In the genomic region with DNA sequence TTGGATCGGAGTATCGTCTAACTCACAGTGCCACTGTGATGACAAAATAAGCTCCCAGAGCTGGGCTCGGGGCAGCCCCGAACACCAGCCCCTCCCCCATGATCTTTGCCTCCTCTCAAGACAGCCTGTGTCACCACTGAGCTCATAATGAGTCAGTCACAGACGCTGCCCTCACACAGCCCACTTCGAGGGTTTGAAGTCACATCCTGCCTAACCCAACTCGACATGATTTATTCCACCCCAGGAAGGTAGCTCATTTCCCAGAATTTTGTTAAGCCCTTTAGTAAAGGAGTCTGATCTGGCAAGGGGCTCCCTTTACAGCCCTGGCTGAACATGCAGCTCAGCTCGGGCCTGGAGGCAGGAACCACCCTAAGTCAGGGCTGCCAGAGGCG, we compare ENCODE assay signal across 1 cellular context.
A peak's percentile ranks its signal among the peaks of the same experiment; 100 is the strongest.
TF ChIP-seq lines count a peak whose summit lies in the region.

No MANE protein-coding gene starts in this region.

TF ChIP-seq in GM12878, 131 proteins besides CTCF, POLR2A, EP300 and RAD21 (continued from another document and continues in another):
- TF ChIP-seq, protein P1, sequence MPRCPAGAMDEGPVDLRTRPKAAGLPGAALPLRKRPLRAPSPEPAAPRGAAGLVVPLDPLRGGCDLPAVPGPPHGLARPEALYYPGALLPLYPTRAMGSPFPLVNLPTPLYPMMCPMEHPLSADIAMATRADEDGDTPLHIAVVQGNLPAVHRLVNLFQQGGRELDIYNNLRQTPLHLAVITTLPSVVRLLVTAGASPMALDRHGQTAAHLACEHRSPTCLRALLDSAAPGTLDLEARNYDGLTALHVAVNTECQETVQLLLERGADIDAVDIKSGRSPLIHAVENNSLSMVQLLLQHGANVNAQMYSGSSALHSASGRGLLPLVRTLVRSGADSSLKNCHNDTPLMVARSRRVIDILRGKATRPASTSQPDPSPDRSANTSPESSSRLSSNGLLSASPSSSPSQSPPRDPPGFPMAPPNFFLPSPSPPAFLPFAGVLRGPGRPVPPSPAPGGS (IDR thresholded peaks at IDR 0.05; ENCODE audit: borderline replicate concordance, insufficient read depth, low read depth, low read length, poor library complexity, severe bottlenecking) = peak; percentile 57
- TF ChIP-seq IKZF1 (conservative IDR thresholded peaks at IDR 0.05) = peak; percentile 39; the same call in 1 of the 2 replicates
- no peak for TF ChIP-seq GATAD2B (conservative IDR thresholded peaks at IDR 0.05; ENCODE audit: low read depth)
- TF ChIP-seq, protein P2, sequence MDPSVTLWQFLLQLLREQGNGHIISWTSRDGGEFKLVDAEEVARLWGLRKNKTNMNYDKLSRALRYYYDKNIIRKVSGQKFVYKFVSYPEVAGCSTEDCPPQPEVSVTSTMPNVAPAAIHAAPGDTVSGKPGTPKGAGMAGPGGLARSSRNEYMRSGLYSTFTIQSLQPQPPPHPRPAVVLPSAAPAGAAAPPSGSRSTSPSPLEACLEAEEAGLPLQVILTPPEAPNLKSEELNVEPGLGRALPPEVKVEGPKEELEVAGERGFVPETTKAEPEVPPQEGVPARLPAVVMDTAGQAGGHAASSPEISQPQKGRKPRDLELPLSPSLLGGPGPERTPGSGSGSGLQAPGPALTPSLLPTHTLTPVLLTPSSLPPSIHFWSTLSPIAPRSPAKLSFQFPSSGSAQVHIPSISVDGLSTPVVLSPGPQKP (IDR thresholded peaks at IDR 0.05; ENCODE audit: low read depth, low read length) = no peak
- TF ChIP-seq, protein P3, sequence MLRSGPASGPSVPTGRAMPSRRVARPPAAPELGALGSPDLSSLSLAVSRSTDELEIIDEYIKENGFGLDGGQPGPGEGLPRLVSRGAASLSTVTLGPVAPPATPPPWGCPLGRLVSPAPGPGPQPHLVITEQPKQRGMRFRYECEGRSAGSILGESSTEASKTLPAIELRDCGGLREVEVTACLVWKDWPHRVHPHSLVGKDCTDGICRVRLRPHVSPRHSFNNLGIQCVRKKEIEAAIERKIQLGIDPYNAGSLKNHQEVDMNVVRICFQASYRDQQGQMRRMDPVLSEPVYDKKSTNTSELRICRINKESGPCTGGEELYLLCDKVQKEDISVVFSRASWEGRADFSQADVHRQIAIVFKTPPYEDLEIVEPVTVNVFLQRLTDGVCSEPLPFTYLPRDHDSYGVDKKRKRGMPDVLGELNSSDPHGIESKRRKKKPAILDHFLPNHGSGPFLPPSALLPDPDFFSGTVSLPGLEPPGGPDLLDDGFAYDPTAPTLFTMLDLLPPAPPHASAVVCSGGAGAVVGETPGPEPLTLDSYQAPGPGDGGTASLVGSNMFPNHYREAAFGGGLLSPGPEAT (IDR thresholded peaks at IDR 0.05; ENCODE audit: low read depth) = no peak
- TF ChIP-seq, protein P4, sequence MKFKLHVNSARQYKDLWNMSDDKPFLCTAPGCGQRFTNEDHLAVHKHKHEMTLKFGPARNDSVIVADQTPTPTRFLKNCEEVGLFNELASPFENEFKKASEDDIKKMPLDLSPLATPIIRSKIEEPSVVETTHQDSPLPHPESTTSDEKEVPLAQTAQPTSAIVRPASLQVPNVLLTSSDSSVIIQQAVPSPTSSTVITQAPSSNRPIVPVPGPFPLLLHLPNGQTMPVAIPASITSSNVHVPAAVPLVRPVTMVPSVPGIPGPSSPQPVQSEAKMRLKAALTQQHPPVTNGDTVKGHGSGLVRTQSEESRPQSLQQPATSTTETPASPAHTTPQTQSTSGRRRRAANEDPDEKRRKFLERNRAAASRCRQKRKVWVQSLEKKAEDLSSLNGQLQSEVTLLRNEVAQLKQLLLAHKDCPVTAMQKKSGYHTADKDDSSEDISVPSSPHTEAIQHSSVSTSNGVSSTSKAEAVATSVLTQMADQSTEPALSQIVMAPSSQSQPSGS (IDR thresholded peaks at IDR 0.05; ENCODE audit: low read length) = peak; percentile 80
- TF ChIP-seq SMAD1 (IDR thresholded peaks at IDR 0.05; ENCODE audit: low read depth, partially characterized antibody) = no peak
- TF ChIP-seq, protein P5, sequence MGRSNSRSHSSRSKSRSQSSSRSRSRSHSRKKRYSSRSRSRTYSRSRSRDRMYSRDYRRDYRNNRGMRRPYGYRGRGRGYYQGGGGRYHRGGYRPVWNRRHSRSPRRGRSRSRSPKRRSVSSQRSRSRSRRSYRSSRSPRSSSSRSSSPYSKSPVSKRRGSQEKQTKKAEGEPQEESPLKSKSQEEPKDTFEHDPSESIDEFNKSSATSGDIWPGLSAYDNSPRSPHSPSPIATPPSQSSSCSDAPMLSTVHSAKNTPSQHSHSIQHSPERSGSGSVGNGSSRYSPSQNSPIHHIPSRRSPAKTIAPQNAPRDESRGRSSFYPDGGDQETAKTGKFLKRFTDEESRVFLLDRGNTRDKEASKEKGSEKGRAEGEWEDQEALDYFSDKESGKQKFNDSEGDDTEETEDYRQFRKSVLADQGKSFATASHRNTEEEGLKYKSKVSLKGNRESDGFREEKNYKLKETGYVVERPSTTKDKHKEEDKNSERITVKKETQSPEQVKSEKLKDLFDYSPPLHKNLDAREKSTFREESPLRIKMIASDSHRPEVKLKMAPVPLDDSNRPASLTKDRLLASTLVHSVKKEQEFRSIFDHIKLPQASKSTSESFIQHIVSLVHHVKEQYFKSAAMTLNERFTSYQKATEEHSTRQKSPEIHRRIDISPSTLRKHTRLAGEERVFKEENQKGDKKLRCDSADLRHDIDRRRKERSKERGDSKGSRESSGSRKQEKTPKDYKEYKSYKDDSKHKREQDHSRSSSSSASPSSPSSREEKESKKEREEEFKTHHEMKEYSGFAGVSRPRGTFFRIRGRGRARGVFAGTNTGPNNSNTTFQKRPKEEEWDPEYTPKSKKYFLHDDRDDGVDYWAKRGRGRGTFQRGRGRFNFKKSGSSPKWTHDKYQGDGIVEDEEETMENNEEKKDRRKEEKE (IDR thresholded peaks at IDR 0.05) = no peak
- TF ChIP-seq SREBF1 (IDR thresholded peaks at IDR 0.05; ENCODE audit: low read length) = no peak
- no peak for TF ChIP-seq NR2C1 (IDR thresholded peaks at IDR 0.05)
- no peak for TF ChIP-seq RAD51 (IDR thresholded peaks at IDR 0.05)
- no peak for TF ChIP-seq MTA3 (IDR thresholded peaks at IDR 0.05; ENCODE audit: borderline replicate concordance, low read length)
- TF ChIP-seq TCF3 (IDR thresholded peaks at IDR 0.05; ENCODE audit: borderline replicate concordance, insufficient read depth, low read depth, low read length) = no peak
- TF ChIP-seq CBX3 (IDR thresholded peaks at IDR 0.05; ENCODE audit: borderline replicate concordance, low read depth) = no peak
- TF ChIP-seq SUPT20H (IDR thresholded peaks at IDR 0.05; ENCODE audit: borderline replicate concordance, control insufficient read depth, low read depth, low read length) = no peak
- TF ChIP-seq, protein P6, sequence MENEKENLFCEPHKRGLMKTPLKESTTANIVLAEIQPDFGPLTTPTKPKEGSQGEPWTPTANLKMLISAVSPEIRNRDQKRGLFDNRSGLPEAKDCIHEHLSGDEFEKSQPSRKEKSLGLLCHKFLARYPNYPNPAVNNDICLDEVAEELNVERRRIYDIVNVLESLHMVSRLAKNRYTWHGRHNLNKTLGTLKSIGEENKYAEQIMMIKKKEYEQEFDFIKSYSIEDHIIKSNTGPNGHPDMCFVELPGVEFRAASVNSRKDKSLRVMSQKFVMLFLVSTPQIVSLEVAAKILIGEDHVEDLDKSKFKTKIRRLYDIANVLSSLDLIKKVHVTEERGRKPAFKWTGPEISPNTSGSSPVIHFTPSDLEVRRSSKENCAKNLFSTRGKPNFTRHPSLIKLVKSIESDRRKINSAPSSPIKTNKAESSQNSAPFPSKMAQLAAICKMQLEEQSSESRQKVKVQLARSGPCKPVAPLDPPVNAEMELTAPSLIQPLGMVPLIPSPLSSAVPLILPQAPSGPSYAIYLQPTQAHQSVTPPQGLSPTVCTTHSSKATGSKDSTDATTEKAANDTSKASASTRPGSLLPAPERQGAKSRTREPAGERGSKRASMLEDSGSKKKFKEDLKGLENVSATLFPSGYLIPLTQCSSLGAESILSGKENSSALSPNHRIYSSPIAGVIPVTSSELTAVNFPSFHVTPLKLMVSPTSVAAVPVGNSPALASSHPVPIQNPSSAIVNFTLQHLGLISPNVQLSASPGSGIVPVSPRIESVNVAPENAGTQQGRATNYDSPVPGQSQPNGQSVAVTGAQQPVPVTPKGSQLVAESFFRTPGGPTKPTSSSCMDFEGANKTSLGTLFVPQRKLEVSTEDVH (IDR thresholded peaks at IDR 0.05; ENCODE audit: low read depth, partially characterized antibody) = no peak
- TF ChIP-seq YY1 (IDR thresholded peaks at IDR 0.05; ENCODE audit: low read depth, low read length) = no peak
- TF ChIP-seq ZNF274 (IDR thresholded peaks at IDR 0.05; ENCODE audit: insufficient read depth, insufficient read length) = no peak
- TF ChIP-seq, protein P7, sequence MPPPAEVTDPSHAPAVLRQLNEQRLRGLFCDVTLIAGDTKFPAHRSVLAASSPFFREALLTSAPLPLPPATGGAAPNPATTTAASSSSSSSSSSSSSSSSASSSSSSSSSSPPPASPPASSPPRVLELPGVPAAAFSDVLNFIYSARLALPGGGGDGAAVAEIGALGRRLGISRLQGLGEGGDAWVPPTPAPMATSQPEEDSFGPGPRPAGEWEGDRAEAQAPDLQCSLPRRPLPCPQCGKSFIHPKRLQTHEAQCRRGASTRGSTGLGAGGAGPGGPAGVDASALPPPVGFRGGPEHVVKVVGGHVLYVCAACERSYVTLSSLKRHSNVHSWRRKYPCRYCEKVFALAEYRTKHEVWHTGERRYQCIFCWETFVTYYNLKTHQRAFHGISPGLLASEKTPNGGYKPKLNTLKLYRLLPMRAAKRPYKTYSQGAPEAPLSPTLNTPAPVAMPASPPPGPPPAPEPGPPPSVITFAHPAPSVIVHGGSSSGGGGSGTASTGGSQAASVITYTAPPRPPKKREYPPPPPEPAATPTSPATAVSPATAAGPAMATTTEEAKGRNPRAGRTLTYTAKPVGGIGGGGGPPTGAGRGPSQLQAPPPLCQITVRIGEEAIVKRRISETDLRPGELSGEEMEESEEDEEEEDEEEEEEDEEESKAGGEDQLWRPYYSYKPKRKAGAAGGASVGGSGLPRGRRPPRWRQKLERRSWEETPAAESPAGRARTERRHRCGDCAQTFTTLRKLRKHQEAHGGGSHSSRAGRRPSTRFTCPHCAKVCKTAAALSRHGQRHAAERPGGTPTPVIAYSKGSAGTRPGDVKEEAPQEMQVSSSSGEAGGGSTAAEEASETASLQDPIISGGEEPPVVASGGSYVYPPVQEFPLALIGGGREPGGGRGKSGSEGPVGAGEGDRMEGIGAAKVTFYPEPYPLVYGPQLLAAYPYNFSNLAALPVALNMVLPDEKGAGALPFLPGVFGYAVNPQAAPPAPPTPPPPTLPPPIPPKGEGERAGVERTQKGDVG (CRISPR knock-in tag; IDR thresholded peaks at IDR 0.05) = no peak
- TF ChIP-seq SIX5 (IDR thresholded peaks at IDR 0.05; ENCODE audit: low read depth, low read length, severe bottlenecking) = no peak
- no peak for TF ChIP-seq POU2F2 (IDR thresholded peaks at IDR 0.05; ENCODE audit: borderline replicate concordance, low read depth, low read length)
- TF ChIP-seq ZSCAN29 (IDR thresholded peaks at IDR 0.05) = no peak
- TF ChIP-seq, protein P8, sequence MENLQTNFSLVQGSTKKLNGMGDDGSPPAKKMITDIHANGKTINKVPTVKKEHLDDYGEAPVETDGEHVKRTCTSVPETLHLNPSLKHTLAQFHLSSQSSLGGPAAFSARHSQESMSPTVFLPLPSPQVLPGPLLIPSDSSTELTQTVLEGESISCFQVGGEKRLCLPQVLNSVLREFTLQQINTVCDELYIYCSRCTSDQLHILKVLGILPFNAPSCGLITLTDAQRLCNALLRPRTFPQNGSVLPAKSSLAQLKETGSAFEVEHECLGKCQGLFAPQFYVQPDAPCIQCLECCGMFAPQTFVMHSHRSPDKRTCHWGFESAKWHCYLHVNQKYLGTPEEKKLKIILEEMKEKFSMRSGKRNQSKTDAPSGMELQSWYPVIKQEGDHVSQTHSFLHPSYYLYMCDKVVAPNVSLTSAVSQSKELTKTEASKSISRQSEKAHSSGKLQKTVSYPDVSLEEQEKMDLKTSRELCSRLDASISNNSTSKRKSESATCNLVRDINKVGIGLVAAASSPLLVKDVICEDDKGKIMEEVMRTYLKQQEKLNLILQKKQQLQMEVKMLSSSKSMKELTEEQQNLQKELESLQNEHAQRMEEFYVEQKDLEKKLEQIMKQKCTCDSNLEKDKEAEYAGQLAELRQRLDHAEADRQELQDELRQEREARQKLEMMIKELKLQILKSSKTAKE (IDR thresholded peaks at IDR 0.05; ENCODE audit: low read depth, poor library complexity, severe bottlenecking) = no peak
- no peak for TF ChIP-seq RCOR1 (conservative IDR thresholded peaks at IDR 0.05; ENCODE audit: low read depth, low read length)
- no peak for TF ChIP-seq SMAD5 (IDR thresholded peaks at IDR 0.05; ENCODE audit: low read depth)
- no peak for TF ChIP-seq ZNF622 (IDR thresholded peaks at IDR 0.05)
- no peak for TF ChIP-seq CEBPB (IDR thresholded peaks at IDR 0.05; ENCODE audit: borderline replicate concordance in 1 of 2, low read depth in 2 of 2, low read length in 2 of 2)
- TF ChIP-seq, protein P9, sequence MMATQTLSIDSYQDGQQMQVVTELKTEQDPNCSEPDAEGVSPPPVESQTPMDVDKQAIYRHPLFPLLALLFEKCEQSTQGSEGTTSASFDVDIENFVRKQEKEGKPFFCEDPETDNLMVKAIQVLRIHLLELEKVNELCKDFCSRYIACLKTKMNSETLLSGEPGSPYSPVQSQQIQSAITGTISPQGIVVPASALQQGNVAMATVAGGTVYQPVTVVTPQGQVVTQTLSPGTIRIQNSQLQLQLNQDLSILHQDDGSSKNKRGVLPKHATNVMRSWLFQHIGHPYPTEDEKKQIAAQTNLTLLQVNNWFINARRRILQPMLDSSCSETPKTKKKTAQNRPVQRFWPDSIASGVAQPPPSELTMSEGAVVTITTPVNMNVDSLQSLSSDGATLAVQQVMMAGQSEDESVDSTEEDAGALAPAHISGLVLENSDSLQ (IDR thresholded peaks at IDR 0.05) = peak; percentile 39; the same call in 1 of the 2 replicates
- TF ChIP-seq, protein P10, sequence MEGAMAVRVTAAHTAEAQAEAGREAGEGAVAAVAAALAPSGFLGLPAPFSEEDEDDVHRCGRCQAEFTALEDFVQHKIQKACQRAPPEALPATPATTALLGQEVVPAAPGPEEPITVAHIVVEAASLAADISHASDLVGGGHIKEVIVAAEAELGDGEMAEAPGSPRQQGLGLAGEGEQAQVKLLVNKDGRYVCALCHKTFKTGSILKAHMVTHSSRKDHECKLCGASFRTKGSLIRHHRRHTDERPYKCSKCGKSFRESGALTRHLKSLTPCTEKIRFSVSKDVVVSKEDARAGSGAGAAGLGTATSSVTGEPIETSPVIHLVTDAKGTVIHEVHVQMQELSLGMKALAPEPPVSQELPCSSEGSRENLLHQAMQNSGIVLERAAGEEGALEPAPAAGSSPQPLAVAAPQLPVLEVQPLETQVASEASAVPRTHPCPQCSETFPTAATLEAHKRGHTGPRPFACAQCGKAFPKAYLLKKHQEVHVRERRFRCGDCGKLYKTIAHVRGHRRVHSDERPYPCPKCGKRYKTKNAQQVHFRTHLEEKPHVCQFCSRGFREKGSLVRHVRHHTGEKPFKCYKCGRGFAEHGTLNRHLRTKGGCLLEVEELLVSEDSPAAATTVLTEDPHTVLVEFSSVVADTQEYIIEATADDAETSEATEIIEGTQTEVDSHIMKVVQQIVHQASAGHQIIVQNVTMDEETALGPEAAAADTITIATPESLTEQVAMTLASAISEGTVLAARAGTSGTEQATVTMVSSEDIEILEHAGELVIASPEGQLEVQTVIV (IDR thresholded peaks at IDR 0.05; ENCODE audit: borderline replicate concordance, partially characterized antibody) = no peak
